In genomic region chr14:85688024-85688423, GRCh38 we compare ENCODE assay signal across 26 cellular contexts.
A peak's percentile ranks its signal among the peaks of the same experiment; 100 is the strongest.
DNase-seq lines count a peak whose midpoint lies in the region; ATAC-seq lines count a peak whose summit lies in the region.
"Had no signal": no experiment of that assay in that cellular context is flagged by ENCODE, and none has a peak within 500 bp of the region (broad histone marks: within the 10 kb centered on the region; RNA-seq: fewer than 3 reads in every experiment).

No MANE protein-coding gene starts in this region.

- H3K4me1 ChIP-seq in right cardiac atrium (ENCODE audit: control insufficient read depth, insufficient read depth, low read length) = no peaks in the 10 kb centered on the region
- peaks cover 2 to 21% (median 11%) of the 10 kb centered on the region in 5 donors for H3K4me1 ChIP-seq in subcutaneous abdominal adipose tissue (ENCODE audit: control insufficient read depth in 5 of 5, insufficient read depth in 5 of 5, low read length in 5 of 5)
- H3K4me1 ChIP-seq: Caco-2, SJSA1 had no signal

- H3K27ac ChIP-seq in epithelial cell of prostate (no peak overlapping the region), right cardiac atrium (ENCODE audit: low read length) (no peak overlapping the region), subcutaneous abdominal adipose tissue (ENCODE audit: low read depth, low read length) (peak overlapping the region; percentile 57)
- H3K27ac ChIP-seq: cardiac muscle cell, esophagus squamous epithelium, SJSA1 had no signal

- intact Hi-C loops in right cardiac atrium (cut with DNase I) = no loop called here

- peak; percentile 56 to 74 for ATAC-seq in right cardiac atrium
- ATAC-seq in GM21786 (IDR thresholded peaks at IDR 0.05; ENCODE audit: unreplicated experiment) = no peak
- ATAC-seq: naive thymus-derived CD4-positive, alpha-beta T cell had no signal

- H3K9ac ChIP-seq in subcutaneous abdominal adipose tissue (ENCODE audit: low read length in 5 of 5) = no peak overlapping the region

- DNase-seq in SIG-M5 treated with dmso at 0.1 percent for 504 hours (lab: John Stamatoyannopoulos, UW; ENCODE audit: unreplicated experiment) = peak; percentile 17
- DNase-seq in SIG-M5 (lab: John Stamatoyannopoulos, UW) = no peak
- DNase-seq in epithelial cell of prostate (ENCODE audit: low read depth, low spot score) = peak; percentile 3
- no peak for DNase-seq in right cardiac atrium
- DNase-seq in iPS-NIHi7 (ENCODE audit: extremely low spot score) = no peak
- DNase-seq in NCI-H2029 treated with DMSO at 0.1 percent for 48 hours (lab: John Stamatoyannopoulos, UW) = no peak
- DNase-seq: 8988T; activated CD4-positive, CD25-positive, alpha-beta regulatory T cell; activated naive CD8-positive, alpha-beta T cell treated with anti-CD3 and anti-CD28 coated beads, Interleukin-2, amount 10 ng/mL, durations not matched to agents 7 days and 5 days; Caco-2; esophagus squamous epithelium; HFFc6; hypothalamus; Kasumi-1; kidney; mesendoderm; naive thymus-derived CD4-positive, alpha-beta T cell; NCI-H1105 treated with DMSO at 0.1 percent for 48 hours; NCI-H526 treated with DMSO at 0.1 percent for 48 hours; small intestine; stimulated activated CD4-positive, alpha-beta T cell treated with anti-CD3 and anti-CD28 coated beads, Interleukin-4, amount 100 ng/mL, for 1 hour; T-helper 2 cell had no signal

- H3K27me3 ChIP-seq in right cardiac atrium (ENCODE audit: control insufficient read depth, insufficient read depth) (no peaks in the 10 kb centered on the region), subcutaneous abdominal adipose tissue (ENCODE audit: control insufficient read depth in 5 of 5, insufficient read depth in 4 of 5, low read length in 5 of 5) (no peaks in the 10 kb centered on the region)
- H3K27me3 ChIP-seq: cardiac muscle cell, esophagus squamous epithelium, SJSA1 had no signal

- no peak overlapping the region for H3K4me3 ChIP-seq in right cardiac atrium (ENCODE audit: low read length)
- no peak overlapping the region for H3K4me3 ChIP-seq in subcutaneous abdominal adipose tissue (ENCODE audit: low read depth in 1 of 5, low read length in 5 of 5)
- H3K4me3 ChIP-seq: cardiac muscle cell, esophagus squamous epithelium, SJSA1 had no signal

- H3K9me3 ChIP-seq in right cardiac atrium (ENCODE audit: control insufficient read depth, low read length) (no peaks in the 10 kb centered on the region), subcutaneous abdominal adipose tissue (ENCODE audit: control insufficient read depth in 5 of 5, low read length in 5 of 5) (no peaks in the 10 kb centered on the region)
- H3K9me3 ChIP-seq: Caco-2, esophagus squamous epithelium, SJSA1 had no signal

- 71% methylated on average over 1 of the region's 1 CpG for whole genome bisulfite sequencing in right cardiac atrium

- no peaks in the 10 kb centered on the region for H3K36me3 ChIP-seq in subcutaneous abdominal adipose tissue (ENCODE audit: control insufficient read depth in 5 of 5, insufficient read depth in 5 of 5, low read length in 5 of 5)
- H3K36me3 ChIP-seq: cardiac muscle cell, esophagus squamous epithelium, SJSA1 had no signal

Comparison
In these comparisons a context has a peak if more than half of its experiments do, and no peak if none do; other contexts are left out.
1. DNase-seq: peak in SIG-M5 treated with dmso at 0.1 percent for 504 hours (single experiment) and epithelial cell of prostate (single experiment); none in SIG-M5 (single experiment), right cardiac atrium (0 of 3), iPS-NIHi7 (single experiment) and NCI-H2029 treated with DMSO at 0.1 percent for 48 hours (single experiment).